In the genomic region with DNA sequence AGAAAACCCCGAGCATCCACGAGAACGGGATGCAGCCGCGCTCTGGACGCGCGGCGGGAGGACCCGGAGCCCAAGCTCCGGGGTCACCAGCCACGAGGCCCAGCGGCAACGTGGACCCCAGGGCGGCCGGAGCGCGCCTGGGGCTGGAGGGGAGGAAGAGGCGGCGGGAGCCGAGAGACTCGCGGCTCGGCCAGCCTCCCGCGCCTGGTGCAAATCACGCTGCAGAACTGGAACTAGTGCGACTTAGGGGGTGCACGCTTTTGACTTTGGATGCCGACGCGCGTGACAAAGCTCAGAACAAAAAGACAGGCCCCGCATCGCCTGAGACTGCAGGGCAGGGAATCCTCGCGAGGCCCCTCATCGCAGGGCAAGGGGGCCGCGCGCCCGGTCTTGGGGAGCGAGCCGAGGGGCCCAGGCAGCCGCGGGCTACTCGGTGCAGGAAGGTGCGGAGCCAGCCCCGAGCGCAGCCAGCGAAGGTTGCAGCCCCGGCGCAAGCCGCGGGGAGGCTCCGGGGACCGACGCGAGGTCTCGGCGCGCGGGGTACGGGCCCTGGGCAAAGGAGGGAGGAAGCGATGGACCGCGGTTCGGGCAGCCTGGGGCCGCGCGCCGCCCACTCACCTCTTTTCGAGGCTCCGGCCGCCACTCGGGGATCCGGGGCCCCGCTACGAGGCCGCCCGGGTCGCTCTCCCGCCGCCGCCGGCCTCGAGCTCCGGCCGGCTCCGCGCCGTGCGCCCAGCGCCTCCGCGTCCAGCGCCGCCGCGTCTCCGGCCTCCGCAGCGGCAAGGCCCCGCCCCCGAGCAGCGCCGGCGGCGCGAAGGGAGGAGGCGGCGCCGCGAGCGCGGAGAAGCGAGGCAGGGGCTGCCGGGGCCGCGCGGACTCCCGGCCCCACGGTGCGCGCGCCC, we compare ENCODE assay signal across 9 cellular contexts. TPM values are rescaled to one million over a fixed set of nuclear protein-coding genes. Genes with fewer than 3 reads are reported as not detected.
DNase-seq lines count a peak whose midpoint lies in the region; ATAC-seq, FAIRE-seq and TF ChIP-seq lines count a peak whose summit lies in the region.
"Had no signal": no experiment of that assay in that cellular context is flagged by ENCODE, and none has a peak within 500 bp of the region (broad histone marks: within the 10 kb centered on the region; RNA-seq: fewer than 3 reads in every experiment).

TSS of gene GOLM1 (minus strand) at position 766 of the 902 bp plus-strand sequence. CDS start 20,238 bp downstream, outside the sequence.

- H3K4me3 Mint-ChIP-seq in T-helper 17 cell = peak within 1 kb of the TSS; percentile 93
- H3K4me3 Mint-ChIP-seq in stimulated activated memory B cell treated with anti-CD40 and anti-IgM and Interleukin-4, amounts not matched to agents 10 μg/mL and 1 μg/mL and 100 μg/mL, for 72 hours = peak within 1 kb of the TSS; percentile 85

- no peak for FAIRE-seq in H54 (lab: Jason Lieb, UNC)

- intact Hi-C loops in right lobe of liver (cut with DNase I) = no loop called here

- H3K9me3 Mint-ChIP-seq in stimulated activated memory B cell treated with anti-CD40 and anti-IgM and Interleukin-4, amounts not matched to agents 10 μg/mL and 1 μg/mL and 100 μg/mL, for 72 hours = no peaks in the 10 kb centered on the region

- WGBS in right lobe of liver (ENCODE audit: insufficient coverage, low coverage, low lambda C conversion rate, missing lambda C conversion rate) = 5% methylated on average over 16 of the region's 126 CpGs

- H3K36me3 ChIP-seq in right lobe of liver = no peaks in the 10 kb centered on the region

- peaks cover 0 to 10% (median 0%) of the 10 kb centered on the region in 4 donors for H3K4me1 ChIP-seq in right lobe of liver

- peaks cover 46% of the 10 kb centered on the region for H3K27me3 Mint-ChIP-seq in T-helper 17 cell
- H3K27me3 Mint-ChIP-seq in stimulated activated memory B cell treated with anti-CD40 and anti-IgM and Interleukin-4, amounts not matched to agents 10 μg/mL and 1 μg/mL and 100 μg/mL, for 72 hours = peaks cover 38% of the 10 kb centered on the region

- peak within 1 kb of the TSS; percentile 56 to 71 (median 67) for H3K4me3 ChIP-seq in right lobe of liver

- peak in 1 of 4 donors; percentile 11 for TF ChIP-seq CTCF in right lobe of liver (IDR thresholded peaks at IDR 0.05)

- peaks cover 7% of the 10 kb centered on the region for H3K4me1 Mint-ChIP-seq in T-helper 17 cell
- peaks cover 16% of the 10 kb centered on the region for H3K4me1 Mint-ChIP-seq in stimulated activated memory B cell treated with anti-CD40 and anti-IgM and Interleukin-4, amounts not matched to agents 10 μg/mL and 1 μg/mL and 100 μg/mL, for 72 hours

- DNase-seq in NCI-H2081 (lab: John Stamatoyannopoulos, UW) = peak; percentile 54 to 78
- DNase-seq in NCI-H2081 treated with DMSO at 0.1 percent for 48 hours (lab: John Stamatoyannopoulos, UW) = no peak
- DNase-seq in H54 (ENCODE audit: insufficient read length, low spot score) = peak; percentile 86
- DNase-seq in LHCN-M2 (ENCODE audit: low read depth) = peak; percentile 47
- no peak for DNase-seq in T-helper 17 cell
- peak; percentile 74 for DNase-seq in ecto neural progenitor cell (ENCODE audit: low spot score)
- peak in 2 of 3 donors; percentile 61 to 64 for DNase-seq in right lobe of liver
- DNase-seq: DND-41 had no signal

- peak; percentile 73 for ATAC-seq in T-helper 17 cell
- peak; percentile 81 to 90 (median 88) for ATAC-seq in right lobe of liver
- ATAC-seq in stimulated activated memory B cell treated with anti-CD40 and anti-IgM and Interleukin-4, amounts not matched to agents 10 μg/mL and 1 μg/mL and 100 μg/mL, for 72 hours = peak; percentile 78

- no peaks in the 10 kb centered on the region for H3K9me3 ChIP-seq in T-helper 17 cell (ENCODE audit: control insufficient read depth, low read length, poor library complexity, severe bottlenecking)
- no peaks in the 10 kb centered on the region for H3K9me3 ChIP-seq in right lobe of liver

- H3K36me3 Mint-ChIP-seq in T-helper 17 cell (ENCODE audit: low read depth) = no peaks in the 10 kb centered on the region
- H3K36me3 Mint-ChIP-seq in stimulated activated memory B cell treated with anti-CD40 and anti-IgM and Interleukin-4, amounts not matched to agents 10 μg/mL and 1 μg/mL and 100 μg/mL, for 72 hours = no peaks in the 10 kb centered on the region

- TF ChIP-seq POLR2A in H54 (IDR thresholded peaks at IDR 0.05; ENCODE audit: low read depth, low read length) (peak; percentile 73), right lobe of liver (IDR thresholded peaks at IDR 0.05) (no peak)

- H3K27ac ChIP-seq in right lobe of liver = peak within 1 kb of the TSS; percentile 33 to 68 (median 62)

- H3K27ac Mint-ChIP-seq in T-helper 17 cell = no peak within 1 kb of the TSS
- H3K27ac Mint-ChIP-seq in stimulated activated memory B cell treated with anti-CD40 and anti-IgM and Interleukin-4, amounts not matched to agents 10 μg/mL and 1 μg/mL and 100 μg/mL, for 72 hours = peak within 1 kb of the TSS; percentile 62

- no peaks in the 10 kb centered on the region for H3K27me3 ChIP-seq in right lobe of liver

RNA-seq across cellular contexts. Expression of gene GOLM1, which starts in this region (rescaled TPM):
- 39.0 and 48.5 TPM in 2 replicates for total RNA-seq in LHCN-M2 (2014; rRNA removed)
- 20.3 TPM for polyA plus RNA-seq in LHCN-M2 (2012)
- total RNA-seq in T-helper 17 cell = under 1 TPM in 1 of 2 donors, not detected in 1; 0.47 TPM
- total RNA-seq in right lobe of liver = 10 to 100 TPM in 4 of 6 experiments, 1 to 10 TPM in 2; 5.8 to 51.6 (median 15.9) TPM

Comparison
In these comparisons a context has a peak if more than half of its experiments do, and no peak if none do; other contexts are left out.
1. RNA of gene GOLM1 (total RNA-seq): 39.0 to 48.5 TPM in LHCN-M2 and 5.8 to 51.6 TPM in right lobe of liver; 0.47 TPM in T-helper 17 cell; every median in the first group is over 4 times any median in the second.
2. DNase-seq: peak in NCI-H2081 (2 of 2), H54 (single experiment), LHCN-M2 (single experiment), ecto neural progenitor cell (single experiment) and right lobe of liver (2 of 3); none in NCI-H2081 treated with DMSO at 0.1 percent for 48 hours (single experiment) and T-helper 17 cell (0 of 3).
3. Peak in ATAC-seq in T-helper 17 cell; RNA of the gene not detected or under 1 TPM.
4. Peak in every context shown above with its lines, with median percentiles within 50 percentile points of each other: ATAC-seq.